In genomic region chr12:92899388-92900001, GRCh38 we compare ENCODE assay signal across 8 cellular contexts. TPM values are rescaled to one million over a fixed set of nuclear protein-coding genes. Genes with fewer than 3 reads are reported as not detected.
A peak's percentile ranks its signal among the peaks of the same experiment; 100 is the strongest.
DNase-seq lines count a peak whose midpoint lies in the region; ATAC-seq and TF ChIP-seq lines count a peak whose summit lies in the region.

No MANE protein-coding gene starts in this region.

- no peak overlapping the region for H2AFZ ChIP-seq in hepatocyte

- H3K9me3 ChIP-seq in hepatocyte (ENCODE audit: low read depth) = no peaks in the 10 kb centered on the region

- H4K20me1 ChIP-seq in hepatocyte (ENCODE audit: insufficient read depth, poor library complexity, severe bottlenecking) = no peaks in the 10 kb centered on the region

- no peaks in the 10 kb centered on the region for H3K9me2 ChIP-seq in hepatocyte (replicated peaks; ENCODE audit: insufficient read depth)

- TF ChIP-seq CTCF in HFFc6 (IDR thresholded peaks at IDR 0.05) = no peak
- no peak for TF ChIP-seq CTCF in hepatocyte (IDR thresholded peaks at IDR 0.05; ENCODE audit: poor library complexity)

- 74% methylated on average over 3 of the region's 3 CpGs for WGBS in hepatocyte (ENCODE audit: low lambda C conversion rate, missing lambda C conversion rate)

- H3K4me3 Mint-ChIP-seq in HFFc6 = peak overlapping the region; percentile 81

- H3K36me3 ChIP-seq in hepatocyte (replicated peaks; ENCODE audit: insufficient read depth, low read depth) = no peaks in the 10 kb centered on the region

- DNase-seq in HFFc6 = peak; percentile 98
- peak; percentile 91 for DNase-seq in amniotic stem cell (lab: John Stamatoyannopoulos, UW)
- peak; percentile 71 for DNase-seq in hepatocyte (ENCODE audit: low spot score)
- DNase-seq in NCI-H774 (lab: John Stamatoyannopoulos, UW) = no peak
- no peak for DNase-seq in activated CD8-positive, alpha-beta memory T cell treated with anti-CD3 and anti-CD28 coated beads for 24 hours
- no peak for DNase-seq in NCI-H345 treated with DMSO at 0.1 percent for 48 hours (lab: John Stamatoyannopoulos, UW; ENCODE audit: unreplicated experiment)

- peaks cover 83% of the 10 kb centered on the region for H3K79me2 ChIP-seq in hepatocyte

- no peak for ATAC-seq in activated CD4-positive, CD25-positive, alpha-beta regulatory T cell treated with anti-CD3 and anti-CD28 coated beads, Interleukin-2, amount 50 U/mL, for 24 hours

- no peaks in the 10 kb centered on the region for H3K4me1 ChIP-seq in hepatocyte (ENCODE audit: insufficient read depth)

- H3K9me3 Mint-ChIP-seq in HFFc6 = no peaks in the 10 kb centered on the region

- H3K27ac ChIP-seq in hepatocyte (peak overlapping the region; percentile 82), skin epidermis (peak overlapping the region in 20 of 21 experiments; percentile 4 to 86 (median 76))

- H3K27me3 ChIP-seq in hepatocyte = no peaks in the 10 kb centered on the region

- peak overlapping the region; percentile 96 for H3K27ac Mint-ChIP-seq in HFFc6

- no peaks in the 10 kb centered on the region for H3K27me3 Mint-ChIP-seq in HFFc6 (ENCODE audit: insufficient read depth)

- peaks cover 40% of the 10 kb centered on the region for H3K4me1 Mint-ChIP-seq in HFFc6 (ENCODE audit: low read depth)

- H3K4me3 ChIP-seq in hepatocyte (no peak overlapping the region), skin epidermis (peak overlapping the region in 1 of 7 experiments; percentile 4)

- H3K4me2 ChIP-seq in hepatocyte = no peak overlapping the region

- H3K36me3 Mint-ChIP-seq in HFFc6 (ENCODE audit: low read depth) = peaks cover 16% of the 10 kb centered on the region

RNA-seq across cellular contexts. Expression of gene EEA1, which starts 29.6 kb away (rescaled TPM):
- total RNA-seq in HFFc6 (2021; fragmentation: NEBNext Ultra II Directional; extraction: Animal tissue kit (Norgen Biotek cat#: 25700)) = 10 to 100 TPM; 40.7 to 45.2 (median 44.1) TPM
- 19.1 and 20.9 TPM in 2 replicates for total RNA-seq in hepatocyte
- polyA plus RNA-seq in hepatocyte = 20.7 and 29.7 TPM in 2 replicates

Comparison
In these comparisons a context has a peak if more than half of its experiments do, and no peak if none do; other contexts are left out.
1. DNase-seq: peak in HFFc6 (single experiment), amniotic stem cell (single experiment) and hepatocyte (single experiment); none in NCI-H774 (single experiment), activated CD8-positive, alpha-beta memory T cell treated with anti-CD3 and anti-CD28 coated beads for 24 hours (single experiment) and NCI-H345 treated with DMSO at 0.1 percent for 48 hours (single experiment).